26 cellular contexts compared by ENCODE assay signal in genomic region chr12:101276433-101276832, GRCh38.
"Had no signal": no experiment of that assay in that cellular context is flagged by ENCODE, and none has a peak within 500 bp of the region (broad histone marks: within the 10 kb centered on the region; RNA-seq: fewer than 3 reads in every experiment).

No MANE protein-coding gene starts in this region.

- H3K27ac Mint-ChIP-seq: naive thymus-derived CD4-positive, alpha-beta T cell; natural killer cell; nephron; neural progenitor cell; progenitor cell of endocrine pancreas; stimulated activated effector memory CD8-positive, alpha-beta T cell treated with anti-CD3 and anti-CD28 coated beads, Interleukin-12 subunit alpha, Interleukin-12 subunit beta, amount 100 ng/mL, for 72 hours; stimulated activated naive B cell treated with anti-CD40 and anti-IgM and Interleukin-4, amounts not matched to agents 10 μg/mL and 1 μg/mL and 100 μg/mL, for 72 hours; stimulated activated naive CD8-positive, alpha-beta T cell treated with anti-CD3 and anti-CD28 coated beads, Interleukin-15, Interleukin-2, amounts not matched to agents 100 ng/mL and 50 ng/mL, for 24 hours had no signal

- H3K27ac ChIP-seq: neural progenitor cell, pancreas, psoas muscle, right lobe of liver, sigmoid colon, stomach, tibial artery, upper lobe of left lung, vagina had no signal

- H3K4me1 ChIP-seq: psoas muscle had no signal

- H3K27me3 ChIP-seq: pancreas, right lobe of liver, sigmoid colon, tibial artery, transverse colon, upper lobe of left lung, vagina had no signal

- H3K36me3 Mint-ChIP-seq: naive thymus-derived CD4-positive, alpha-beta T cell; natural killer cell; neural progenitor cell; stimulated activated effector memory CD8-positive, alpha-beta T cell treated with anti-CD3 and anti-CD28 coated beads, Interleukin-12 subunit alpha, Interleukin-12 subunit beta, amount 100 ng/mL, for 72 hours; stimulated activated naive B cell treated with anti-CD40 and anti-IgM and Interleukin-4, amounts not matched to agents 10 μg/mL and 1 μg/mL and 100 μg/mL, for 72 hours had no signal

- H3K9me3 ChIP-seq: pancreas, psoas muscle, right lobe of liver, sigmoid colon, stomach, tibial artery, transverse colon, upper lobe of left lung, vagina had no signal

- H3K9me3 Mint-ChIP-seq: naive thymus-derived CD4-positive, alpha-beta T cell; natural killer cell; nephron; neural progenitor cell; stimulated activated effector memory CD8-positive, alpha-beta T cell treated with anti-CD3 and anti-CD28 coated beads, Interleukin-12 subunit alpha, Interleukin-12 subunit beta, amount 100 ng/mL, for 72 hours; stimulated activated naive B cell treated with anti-CD40 and anti-IgM and Interleukin-4, amounts not matched to agents 10 μg/mL and 1 μg/mL and 100 μg/mL, for 72 hours; stimulated activated naive CD8-positive, alpha-beta T cell treated with anti-CD3 and anti-CD28 coated beads, Interleukin-15, Interleukin-2, amounts not matched to agents 100 ng/mL and 50 ng/mL, for 24 hours had no signal

- H3K4me3 ChIP-seq: neural progenitor cell, pancreas, psoas muscle, right lobe of liver, sigmoid colon, stomach, tibial artery, transverse colon, upper lobe of left lung, vagina had no signal

- H3K36me3 ChIP-seq: neural progenitor cell, pancreas, right lobe of liver, sigmoid colon, stomach, tibial artery, transverse colon, upper lobe of left lung, vagina had no signal

- DNase-seq: naive thymus-derived CD4-positive, alpha-beta T cell; natural killer cell; occipital lobe; pancreas; posterior cingulate gyrus; psoas muscle; right cardiac atrium; right lobe of liver; sigmoid colon; small intestine; stimulated activated CD4-positive, alpha-beta T cell treated with anti-CD3 and anti-CD28 coated beads, Interleukin-15, amount 100 ng/mL, for 24 hours; stimulated activated CD4-positive, alpha-beta T cell treated with anti-CD3 and anti-CD28 coated beads, Interleukin-2, amount 100 ng/mL, for 24 hours; stimulated activated CD4-positive, alpha-beta T cell treated with anti-CD3 and anti-CD28 coated beads, Interleukin-2, amount 100 ng/mL, for 48 hours; stimulated activated CD4-positive, alpha-beta T cell treated with anti-CD3 and anti-CD28 coated beads, Interleukin-4, amount 100 ng/mL, for 24 hours; stimulated activated naive B cell treated with anti-CD40 and anti-IgM and Interleukin-4, amounts not matched to agents 10 μg/mL and 1 μg/mL and 100 μg/mL, for 72 hours; stimulated activated naive CD4-positive, alpha-beta T cell treated with Interleukin-2 at 50 U/mL for 16 hours; stomach; tibial artery; transverse colon; upper lobe of left lung had no signal

- H3K4me1 Mint-ChIP-seq: natural killer cell; stimulated activated effector memory CD8-positive, alpha-beta T cell treated with anti-CD3 and anti-CD28 coated beads, Interleukin-12 subunit alpha, Interleukin-12 subunit beta, amount 100 ng/mL, for 72 hours; stimulated activated naive B cell treated with anti-CD40 and anti-IgM and Interleukin-4, amounts not matched to agents 10 μg/mL and 1 μg/mL and 100 μg/mL, for 72 hours had no signal

- H3K4me2 ChIP-seq: neural progenitor cell had no signal

- H3K4me3 Mint-ChIP-seq: naive thymus-derived CD4-positive, alpha-beta T cell; natural killer cell; neural progenitor cell; stimulated activated effector memory CD8-positive, alpha-beta T cell treated with anti-CD3 and anti-CD28 coated beads, Interleukin-12 subunit alpha, Interleukin-12 subunit beta, amount 100 ng/mL, for 72 hours; stimulated activated naive B cell treated with anti-CD40 and anti-IgM and Interleukin-4, amounts not matched to agents 10 μg/mL and 1 μg/mL and 100 μg/mL, for 72 hours; stimulated activated naive CD8-positive, alpha-beta T cell treated with anti-CD3 and anti-CD28 coated beads, Interleukin-15, Interleukin-2, amounts not matched to agents 100 ng/mL and 50 ng/mL, for 24 hours had no signal

- H3K9ac ChIP-seq: neural progenitor cell had no signal

- H2AFZ ChIP-seq: neural progenitor cell had no signal
